10 cellular contexts compared by ENCODE assay signal in the genomic region with DNA sequence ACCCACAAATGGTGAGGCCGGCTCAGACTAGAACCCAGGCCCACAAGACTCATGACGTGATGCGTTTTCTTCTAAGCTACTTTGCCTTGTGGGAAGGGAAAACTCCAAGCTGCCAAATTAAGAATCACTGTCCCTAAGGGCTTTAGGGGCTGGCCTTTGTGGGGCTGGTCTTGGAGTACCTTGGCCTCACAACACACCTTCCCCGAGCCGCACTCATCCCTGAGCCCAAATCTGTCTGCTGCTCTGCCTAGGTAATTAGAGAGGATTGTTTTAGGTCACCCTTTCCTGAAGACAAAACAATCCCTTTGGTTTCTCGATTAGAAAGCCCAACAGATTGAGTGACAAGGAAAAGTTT.
"Had no signal": no experiment of that assay in that cellular context is flagged by ENCODE, and none has a peak within 500 bp of the region (broad histone marks: within the 10 kb centered on the region; RNA-seq: fewer than 3 reads in every experiment).

No MANE protein-coding gene starts in this region.

- H3K27me3 ChIP-seq: foreskin keratinocyte, right atrium auricular region, sigmoid colon, stomach, thyroid gland, uterus had no signal

- H3K27ac ChIP-seq: foreskin keratinocyte, right atrium auricular region, sigmoid colon, skin epidermis, stomach, thyroid gland, uterus had no signal

- H3K36me3 ChIP-seq: right atrium auricular region, sigmoid colon, stomach, thyroid gland, uterus had no signal

- DNase-seq: foreskin keratinocyte; mucosa of descending colon; naive thymus-derived CD8-positive, alpha-beta T cell; sigmoid colon; stimulated activated naive CD4-positive, alpha-beta T cell; stomach; thyroid gland; uterus had no signal

- H3K4me3 ChIP-seq: mucosa of descending colon, right atrium auricular region, sigmoid colon, skin epidermis, stomach, thyroid gland, uterus had no signal

- H3K9me3 ChIP-seq: mucosa of descending colon, right atrium auricular region, sigmoid colon, stomach, thyroid gland, uterus had no signal

- ATAC-seq: foreskin keratinocyte; naive thymus-derived CD8-positive, alpha-beta T cell had no signal

- H3K4me1 ChIP-seq: foreskin keratinocyte, uterus had no signal
